In genomic region chr10:47112612-47113011, GRCh38 we compare ENCODE assay signal across 20 cellular contexts.
"Had no signal": no experiment of that assay in that cellular context is flagged by ENCODE, and none has a peak within 500 bp of the region (broad histone marks: within the 10 kb centered on the region; RNA-seq: fewer than 3 reads in every experiment).

No MANE protein-coding gene starts in this region.

- H3K4me1 ChIP-seq: foreskin keratinocyte, heart right ventricle, left lung had no signal

- H3K27ac Mint-ChIP-seq: effector memory CD8-positive, alpha-beta T cell; endodermal cell; mesothelial cell of epicardium had no signal

- H3K4me3 Mint-ChIP-seq: effector memory CD8-positive, alpha-beta T cell; endodermal cell; mesothelial cell of epicardium had no signal

- DNase-seq: dermis blood vessel endothelial cell; dorsolateral prefrontal cortex; effector CD8-positive, alpha-beta T cell; effector memory CD8-positive, alpha-beta T cell; endodermal cell; erythroblast; foreskin keratinocyte; gastrocnemius medialis; glutamatergic neuron; heart right ventricle; hippocampal formation; left cardiac atrium; left lung; left ventricle myocardium superior; lower lobe of right lung; mesenchymal stem cell; mucosa of descending colon had no signal

- H3K4me3 ChIP-seq: dorsolateral prefrontal cortex, gastrocnemius medialis, heart right ventricle, left lung, lower lobe of right lung, mucosa of descending colon had no signal

- ATAC-seq: effector memory CD8-positive, alpha-beta T cell; esophagus mucosa; foreskin keratinocyte; gastrocnemius medialis; heart right ventricle; left cardiac atrium; left lung; left ventricle myocardium superior; lower lobe of right lung; mucosa of descending colon had no signal

- H3K27ac ChIP-seq: dorsolateral prefrontal cortex, epithelial cell of prostate, foreskin keratinocyte, gastrocnemius medialis, heart right ventricle, left lung, lower lobe of right lung had no signal

- H3K36me3 Mint-ChIP-seq: mesothelial cell of epicardium had no signal

- H3K9me3 Mint-ChIP-seq: effector memory CD8-positive, alpha-beta T cell; endodermal cell; mesothelial cell of epicardium had no signal

- H3K4me1 Mint-ChIP-seq: endodermal cell, mesothelial cell of epicardium had no signal

- H3K36me3 ChIP-seq: gastrocnemius medialis, heart right ventricle, left lung, lower lobe of right lung had no signal

- H3K27me3 ChIP-seq: gastrocnemius medialis, left lung had no signal

- H3K9me3 ChIP-seq: gastrocnemius medialis, heart right ventricle, left lung, lower lobe of right lung, mucosa of descending colon had no signal
